Comparison of ENCODE assay signal across 2 cellular contexts in genomic region chr17:41494524-41494923, GRCh38.
A peak's percentile ranks its signal among the peaks of the same experiment; 100 is the strongest.
TF ChIP-seq lines count a peak whose summit lies in the region.

No MANE protein-coding gene starts in this region.

TF ChIP-seq in IMR-90, 13 proteins besides CTCF, POLR2A, EP300 and RAD21:
- TF ChIP-seq USF2 (IDR thresholded peaks at IDR 0.05; ENCODE audit: low read depth, low read length) = no peak
- TF ChIP-seq BHLHE40 (IDR thresholded peaks at IDR 0.05; ENCODE audit: low read depth, low read length) = no peak
- TF ChIP-seq SMC3 (IDR thresholded peaks at IDR 0.05; ENCODE audit: low read depth, low read length) = no peak
- TF ChIP-seq FOS (IDR thresholded peaks at IDR 0.05; ENCODE audit: low read depth, low read length) = peak; percentile 37; the same call in 1 of the 2 replicates
- peak; percentile 29; the same call in 1 of the 2 replicates for TF ChIP-seq CEBPB (IDR thresholded peaks at IDR 0.05; ENCODE audit: low read depth, low read length)

TF ChIP-seq in endothelial cell of umbilical vein, 7 proteins besides CTCF, POLR2A, EP300 and RAD21:
- TF ChIP-seq FOS (IDR thresholded peaks at IDR 0.05; ENCODE audit: borderline replicate concordance, insufficient read depth, low read length) = peak; percentile 20
- no peak for TF ChIP-seq EZH2 (IDR thresholded peaks at IDR 0.05; ENCODE audit: borderline replicate concordance, low read depth, low read length, severe bottlenecking)
